Comparison of ENCODE assay signal across 10 cellular contexts in the genomic region with DNA sequence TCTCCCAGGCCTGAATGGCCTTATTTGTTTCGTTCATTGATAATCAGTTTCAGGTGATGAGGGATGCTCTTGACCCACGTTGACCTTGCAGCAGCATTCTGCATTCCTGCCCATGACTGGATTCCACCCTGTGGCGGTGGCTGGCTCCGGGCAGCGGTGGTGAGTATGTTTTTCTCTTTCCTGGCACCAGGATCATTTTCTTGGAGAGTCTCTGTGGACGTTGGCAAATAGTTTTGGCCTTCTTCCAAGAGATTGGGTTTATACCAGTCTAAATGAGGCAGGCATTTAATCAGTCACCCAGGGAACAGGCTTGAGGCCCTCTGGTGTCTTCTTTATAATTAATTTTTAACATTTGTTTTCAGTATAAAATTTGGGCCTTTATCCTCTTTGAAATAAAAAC.
DNase-seq lines count a peak whose midpoint lies in the region; ATAC-seq and TF ChIP-seq lines count a peak whose summit lies in the region.
"Had no signal": no experiment of that assay in that cellular context is flagged by ENCODE, and none has a peak within 500 bp of the region (broad histone marks: within the 10 kb centered on the region; RNA-seq: fewer than 3 reads in every experiment).

No MANE protein-coding gene starts in this region.

- H3K4me3 Mint-ChIP-seq in effector memory CD8-positive, alpha-beta T cell = no peak overlapping the region
- H3K4me3 Mint-ChIP-seq: stimulated activated naive CD8-positive, alpha-beta T cell treated with anti-CD3 and anti-CD28 coated beads, Interleukin-15, amount 100 ng/mL, for 72 hours had no signal

- peaks cover 26 to 78% of the 10 kb centered on the region in 2 donors for H3K27me3 Mint-ChIP-seq in effector memory CD8-positive, alpha-beta T cell

- no peaks in the 10 kb centered on the region for H3K36me3 ChIP-seq in effector memory CD4-positive, alpha-beta T cell (ENCODE audit: control insufficient read depth, insufficient read depth, low read length)
- H3K36me3 ChIP-seq: ascending aorta had no signal

- no peaks in the 10 kb centered on the region for H3K9me3 Mint-ChIP-seq in effector memory CD8-positive, alpha-beta T cell
- H3K9me3 Mint-ChIP-seq: stimulated activated naive CD8-positive, alpha-beta T cell treated with anti-CD3 and anti-CD28 coated beads, Interleukin-15, amount 100 ng/mL, for 72 hours had no signal

- H3K4me3 ChIP-seq in fibroblast of the aortic adventitia (ENCODE audit: low read depth, low read length) (no peak overlapping the region), retinal pigment epithelial cell (ENCODE audit: low read length) (no peak overlapping the region)
- H3K4me3 ChIP-seq in effector memory CD4-positive, alpha-beta T cell (ENCODE audit: insufficient read depth, low read depth, low read length, poor library complexity, severe bottlenecking) = no peak overlapping the region
- H3K4me3 ChIP-seq: ascending aorta had no signal

- no peaks in the 10 kb centered on the region for H3K9me3 ChIP-seq in effector memory CD4-positive, alpha-beta T cell (ENCODE audit: control insufficient read depth, low read length)
- H3K9me3 ChIP-seq: ascending aorta had no signal

- TF ChIP-seq CTCF in fibroblast of the aortic adventitia (IDR thresholded peaks at IDR 0.05; ENCODE audit: insufficient read depth, low read length) (no peak), retinal pigment epithelial cell (conservative IDR thresholded peaks at IDR 0.05; ENCODE audit: low read depth, low read length) (no peak)

- DNase-seq in H4 (ENCODE audit: low spot score) = peak; percentile 65
- DNase-seq in NCI-H446 treated with DMSO at 0.1 percent for 48 hours (lab: John Stamatoyannopoulos, UW) = peak; percentile 45
- peak; percentile 42 for DNase-seq in fibroblast of the aortic adventitia (ENCODE audit: low read depth)
- peak; percentile 52 for DNase-seq in retinal pigment epithelial cell (ENCODE audit: low read depth)
- DNase-seq in effector memory CD4-positive, alpha-beta T cell = no peak
- DNase-seq in effector memory CD8-positive, alpha-beta T cell = no peak
- DNase-seq: NCI-H187; stimulated activated naive CD8-positive, alpha-beta T cell treated with anti-CD3 and anti-CD28 coated beads, Interleukin-15, amount 100 ng/mL, for 72 hours had no signal

- H3K27ac Mint-ChIP-seq in effector memory CD8-positive, alpha-beta T cell = no peak overlapping the region

- H3K36me3 Mint-ChIP-seq in effector memory CD8-positive, alpha-beta T cell (ENCODE audit: insufficient read depth) = no peaks in the 10 kb centered on the region

- ATAC-seq in effector memory CD8-positive, alpha-beta T cell (replicated peaks) = no peak
- no peak for ATAC-seq in GM19452 (IDR thresholded peaks at IDR 0.05; ENCODE audit: unreplicated experiment)
- ATAC-seq: stimulated activated naive CD8-positive, alpha-beta T cell treated with anti-CD3 and anti-CD28 coated beads, Interleukin-15, amount 100 ng/mL, for 72 hours had no signal

- no peaks in the 10 kb centered on the region for H3K27me3 ChIP-seq in effector memory CD4-positive, alpha-beta T cell (replicated peaks; ENCODE audit: control insufficient read depth, insufficient read depth, low read length, poor library complexity, severe bottlenecking)
- H3K27me3 ChIP-seq: ascending aorta had no signal

- no peak overlapping the region for H3K27ac ChIP-seq in effector memory CD4-positive, alpha-beta T cell (ENCODE audit: insufficient read depth, low read length, poor library complexity, severe bottlenecking)
- H3K27ac ChIP-seq: ascending aorta had no signal

- no peaks in the 10 kb centered on the region for H3K4me1 Mint-ChIP-seq in effector memory CD8-positive, alpha-beta T cell (ENCODE audit: low read depth in 2 of 2)

- H3K4me1 ChIP-seq in effector memory CD4-positive, alpha-beta T cell (ENCODE audit: control insufficient read depth, insufficient read depth, low read length, poor library complexity, severe bottlenecking) = no peaks in the 10 kb centered on the region

Comparison
In these comparisons a context has a peak if more than half of its experiments do, and no peak if none do; other contexts are left out.
1. DNase-seq: peak in H4 (single experiment), NCI-H446 treated with DMSO at 0.1 percent for 48 hours (single experiment), fibroblast of the aortic adventitia (single experiment) and retinal pigment epithelial cell (single experiment); none in effector memory CD4-positive, alpha-beta T cell (0 of 3) and effector memory CD8-positive, alpha-beta T cell (0 of 3).